15 cellular contexts compared by ENCODE assay signal in the genomic region with DNA sequence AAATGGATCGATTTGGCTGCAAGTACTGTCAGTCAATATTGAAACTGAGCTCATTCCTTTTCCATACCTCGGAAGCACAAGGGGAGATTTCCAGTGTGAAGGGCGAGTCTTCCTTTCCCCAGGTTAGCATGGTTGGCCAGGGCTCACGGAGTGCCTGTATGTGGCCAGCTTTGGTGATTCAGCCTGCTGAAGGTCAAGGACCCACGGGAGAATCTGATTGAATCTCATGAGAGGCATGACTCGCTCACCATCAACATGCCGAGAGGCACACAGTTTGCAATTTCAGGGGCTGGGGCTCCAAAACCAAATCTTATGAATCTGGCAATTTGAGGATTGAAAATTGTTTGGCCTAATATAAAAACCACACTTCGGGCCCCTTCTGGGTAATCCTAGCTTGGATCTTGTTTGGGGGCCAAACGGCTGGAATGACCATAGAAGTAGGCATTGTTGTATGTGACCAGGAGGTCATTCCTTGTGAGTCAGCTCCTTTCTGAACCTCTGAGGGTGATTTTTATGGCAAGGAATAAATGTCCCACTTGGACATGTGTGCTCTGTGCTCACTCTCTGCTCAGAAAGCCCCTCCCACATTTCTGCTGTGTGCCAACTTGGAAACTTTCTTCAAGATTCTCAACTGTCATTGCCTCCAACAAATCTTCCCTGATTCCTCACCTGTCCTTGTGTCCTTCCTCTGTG.
DNase-seq lines count a peak whose midpoint lies in the region; ATAC-seq, FAIRE-seq and TF ChIP-seq lines count a peak whose summit lies in the region.
"Had no signal": no experiment of that assay in that cellular context is flagged by ENCODE, and none has a peak within 500 bp of the region (broad histone marks: within the 10 kb centered on the region; RNA-seq: fewer than 3 reads in every experiment).

No MANE protein-coding gene starts in this region.

- H3K27me3 ChIP-seq in K562 (ENCODE audit: control insufficient read depth in 2 of 2, insufficient read depth in 2 of 2, low read length in 2 of 2) (no peaks in the 10 kb centered on the region), H7 (ENCODE audit: control insufficient read depth, insufficient read depth, low read length) (no peaks in the 10 kb centered on the region)
- H3K27me3 ChIP-seq: body of pancreas, right lobe of liver had no signal

- WGBS in K562 (ENCODE audit: insufficient coverage, low coverage, missing lambda C conversion rate): 38% methylated on average over 9 of the region's 9 CpGs

- H3K4me1 ChIP-seq in K562 (replicated peaks in 1 of 2; ENCODE audit: control insufficient read depth in 2 of 2, insufficient read depth in 2 of 2, low read length in 2 of 2): peaks cover 0 to 10% of the 10 kb centered on the region in 2 experiments; a peak in 2 of 5 replicates
- H3K4me1 ChIP-seq: body of pancreas, HAP-1, right lobe of liver had no signal

- H3K4me1 Mint-ChIP-seq in T-helper 1 cell treated with Interleukin-12 subunit alpha and Interleukin-12 subunit beta and Interleukin-4 antibody, amounts not matched to agents 30 μg/mL and 1 μg/mL, for 36 hours (ENCODE audit: low read depth): peaks cover 19% of the 10 kb centered on the region

- DNase-seq in T-helper 1 cell (no peak), LHCN-M2 (ENCODE audit: low read depth) (peak; percentile 89), K562 (ENCODE audit: extremely low read depth in 1 of 4, low spot score in 3 of 4) (peak in 2 of 4 experiments; percentile 17 to 23), myocyte (ENCODE audit: low read depth) (peak; percentile 60), H7 (no peak)
- DNase-seq in stimulated activated CD4-positive, alpha-beta T cell treated with anti-CD3 and anti-CD28 coated beads, Interleukin-12 subunit alpha, Interleukin-12 subunit beta, amount 100 ng/mL, for 4 hours: no peak
- DNase-seq: body of pancreas, NCI-H1436, OCI-M1, right lobe of liver had no signal

- TF ChIP-seq EP300 in K562 (IDR thresholded peaks at IDR 0.05; ENCODE audit: low read length): no peak

- H3K27ac Mint-ChIP-seq in T-helper 1 cell treated with Interleukin-12 subunit alpha and Interleukin-12 subunit beta and Interleukin-4 antibody, amounts not matched to agents 30 μg/mL and 1 μg/mL, for 36 hours: peak overlapping the region; percentile 53
- H3K27ac Mint-ChIP-seq: mesothelial cell of epicardium had no signal

- no peaks in the 10 kb centered on the region for H3K27me3 Mint-ChIP-seq in T-helper 1 cell treated with Interleukin-12 subunit alpha and Interleukin-12 subunit beta and Interleukin-4 antibody, amounts not matched to agents 30 μg/mL and 1 μg/mL, for 36 hours (ENCODE audit: low read depth)

- H3K4me3 ChIP-seq in K562 (no peak overlapping the region), H7 (ENCODE audit: insufficient read depth, low read depth, low read length) (no peak overlapping the region)
- H3K4me3 ChIP-seq: body of pancreas, HAP-1, right lobe of liver had no signal

- intact Hi-C loops in K562 (cut with micrococcal nuclease): no loop called here

- POLR2A ChIA-PET in K562 (lab: Yijun Ruan, JAX): interaction anchor here (1.1 to 1.6 kb wide), 2 partner anchors 12 to 138 kb away, joined by 3 to 7 read pairs; no protein-coding TSS in a partner anchor

- no TSS peak for BruUV-seq in K562 (replicated peaks; lab: Mats Ljungman, UMichigan)

- no peak for TF ChIP-seq RAD21 in K562 (CRISPR knock-in tag; conservative IDR thresholded peaks at IDR 0.05 in 1 of 2, IDR thresholded peaks at IDR 0.05 in 1 of 2)

- no peak for FAIRE-seq in K562 (lab: Jason Lieb, UNC)

- no peaks in the 10 kb centered on the region for H3K9me3 ChIP-seq in K562 (replicated peaks; ENCODE audit: control insufficient read depth, insufficient read depth, low read depth, low read length)
- H3K9me3 ChIP-seq: body of pancreas, HAP-1, right lobe of liver had no signal

- no peaks in the 10 kb centered on the region for H4K20me1 ChIP-seq in K562 (replicated peaks; ENCODE audit: control insufficient read depth, insufficient read depth, low read length)

- H3K4me2 ChIP-seq in K562 (ENCODE audit: insufficient read depth, low read length): no peak overlapping the region

- no peak overlapping the region for H3K4me3 Mint-ChIP-seq in T-helper 1 cell treated with Interleukin-12 subunit alpha and Interleukin-12 subunit beta and Interleukin-4 antibody, amounts not matched to agents 30 μg/mL and 1 μg/mL, for 36 hours
- H3K4me3 Mint-ChIP-seq: mesothelial cell of epicardium had no signal

- peaks cover 61% of the 10 kb centered on the region for H3K36me3 Mint-ChIP-seq in T-helper 1 cell treated with Interleukin-12 subunit alpha and Interleukin-12 subunit beta and Interleukin-4 antibody, amounts not matched to agents 30 μg/mL and 1 μg/mL, for 36 hours (ENCODE audit: low read depth)
- H3K36me3 Mint-ChIP-seq: mesothelial cell of epicardium had no signal

- H3K9me1 ChIP-seq in K562 (ENCODE audit: control insufficient read depth, insufficient read depth, low read length): no peaks in the 10 kb centered on the region

- H3K27ac ChIP-seq in K562 (ENCODE audit: extremely low read depth, low read depth, low read length): no peak overlapping the region
- H3K27ac ChIP-seq: 22Rv1, body of pancreas, right lobe of liver had no signal

- no peaks in the 10 kb centered on the region for H3K79me2 ChIP-seq in K562 (ENCODE audit: control insufficient read depth, insufficient read depth, low read length)

- CTCF ChIA-PET in K562 (lab: Yijun Ruan, JAX; ENCODE audit: low intra/inter-chr PET ratio): no interaction called here

- TF ChIP-seq CTCF in K562 (IDR thresholded peaks at IDR 0.05 in 2 of 3, conservative IDR thresholded peaks at IDR 0.05 in 1 of 3; ENCODE audit: insufficient read depth in 2 of 3, low read depth in 1 of 3, low read length in 3 of 3): no peak

- H3K9ac ChIP-seq in K562 (ENCODE audit: insufficient read depth in 1 of 2, low read depth in 2 of 2, low read length in 2 of 2): no peak overlapping the region

- H3K36me3 ChIP-seq in K562 (ENCODE audit: control insufficient read depth, insufficient read depth, low read length): peaks cover 5% of the 10 kb centered on the region; the same call in 1 of the 3 replicates
- no peaks in the 10 kb centered on the region for H3K36me3 ChIP-seq in H7 (replicated peaks; ENCODE audit: control insufficient read depth, insufficient read depth, low read length)
- H3K36me3 ChIP-seq: HAP-1, right lobe of liver had no signal

- TF ChIP-seq POLR2A in K562 (conservative IDR thresholded peaks at IDR 0.05): no peak

- no peak overlapping the region for H2AFZ ChIP-seq in K562 (ENCODE audit: low read depth, low read length)

- H3K9me3 Mint-ChIP-seq in T-helper 1 cell treated with Interleukin-12 subunit alpha and Interleukin-12 subunit beta and Interleukin-4 antibody, amounts not matched to agents 30 μg/mL and 1 μg/mL, for 36 hours: no peaks in the 10 kb centered on the region
- H3K9me3 Mint-ChIP-seq: mesothelial cell of epicardium had no signal

- in situ Hi-C loops in K562 (cut with MboI): loop anchor here (10.0 kb wide), 2 partner anchors 278 to 478 kb away; a partner anchor contains a TSS

- no peak for ATAC-seq in K562
- no peak for ATAC-seq in GM19463 (IDR thresholded peaks at IDR 0.05; ENCODE audit: unreplicated experiment)
- ATAC-seq: body of pancreas had no signal

TF ChIP-seq in K562, 482 proteins besides CTCF, POLR2A, EP300 and RAD21:
- TF ChIP-seq JUND (IDR thresholded peaks at IDR 0.05; ENCODE audit: borderline replicate concordance, low read depth, low read length): 0 out of 2 replicates have a peak, but pooled peaks have one; percentile 5
- TF ChIP-seq JUND (tag; IDR thresholded peaks at IDR 0.05; ENCODE audit: borderline replicate concordance, low read depth, low read length): no peak
- no peak for TF ChIP-seq HDAC3 (IDR thresholded peaks at IDR 0.05; ENCODE audit: borderline replicate concordance, partially characterized antibody)
- TF ChIP-seq, protein P1, sequence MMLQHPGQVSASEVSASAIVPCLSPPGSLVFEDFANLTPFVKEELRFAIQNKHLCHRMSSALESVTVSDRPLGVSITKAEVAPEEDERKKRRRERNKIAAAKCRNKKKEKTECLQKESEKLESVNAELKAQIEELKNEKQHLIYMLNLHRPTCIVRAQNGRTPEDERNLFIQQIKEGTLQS (IDR thresholded peaks at IDR 0.05): 0 out of 2 replicates have a peak, but pooled peaks have one; percentile 15
- TF ChIP-seq, protein P1 (CRISPR knock-in tag; conservative IDR thresholded peaks at IDR 0.05): no peak
- no peak for TF ChIP-seq SRSF1 (IDR thresholded peaks at IDR 0.05; ENCODE audit: low read depth, low read length)
- 0 out of 4 replicates have a peak, but pooled peaks of 1 of the 2 experiments have one; percentile 8 for TF ChIP-seq KDM1A (IDR thresholded peaks at IDR 0.05)
- no peak for TF ChIP-seq MCM7 (IDR thresholded peaks at IDR 0.05)
- TF ChIP-seq, protein P2, sequence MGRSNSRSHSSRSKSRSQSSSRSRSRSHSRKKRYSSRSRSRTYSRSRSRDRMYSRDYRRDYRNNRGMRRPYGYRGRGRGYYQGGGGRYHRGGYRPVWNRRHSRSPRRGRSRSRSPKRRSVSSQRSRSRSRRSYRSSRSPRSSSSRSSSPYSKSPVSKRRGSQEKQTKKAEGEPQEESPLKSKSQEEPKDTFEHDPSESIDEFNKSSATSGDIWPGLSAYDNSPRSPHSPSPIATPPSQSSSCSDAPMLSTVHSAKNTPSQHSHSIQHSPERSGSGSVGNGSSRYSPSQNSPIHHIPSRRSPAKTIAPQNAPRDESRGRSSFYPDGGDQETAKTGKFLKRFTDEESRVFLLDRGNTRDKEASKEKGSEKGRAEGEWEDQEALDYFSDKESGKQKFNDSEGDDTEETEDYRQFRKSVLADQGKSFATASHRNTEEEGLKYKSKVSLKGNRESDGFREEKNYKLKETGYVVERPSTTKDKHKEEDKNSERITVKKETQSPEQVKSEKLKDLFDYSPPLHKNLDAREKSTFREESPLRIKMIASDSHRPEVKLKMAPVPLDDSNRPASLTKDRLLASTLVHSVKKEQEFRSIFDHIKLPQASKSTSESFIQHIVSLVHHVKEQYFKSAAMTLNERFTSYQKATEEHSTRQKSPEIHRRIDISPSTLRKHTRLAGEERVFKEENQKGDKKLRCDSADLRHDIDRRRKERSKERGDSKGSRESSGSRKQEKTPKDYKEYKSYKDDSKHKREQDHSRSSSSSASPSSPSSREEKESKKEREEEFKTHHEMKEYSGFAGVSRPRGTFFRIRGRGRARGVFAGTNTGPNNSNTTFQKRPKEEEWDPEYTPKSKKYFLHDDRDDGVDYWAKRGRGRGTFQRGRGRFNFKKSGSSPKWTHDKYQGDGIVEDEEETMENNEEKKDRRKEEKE (IDR thresholded peaks at IDR 0.05; ENCODE audit: borderline replicate concordance in 1 of 2, control insufficient read depth in 1 of 2, low read depth in 2 of 2, low read length in 1 of 2): no peak
- TF ChIP-seq FOSL1 (tag; conservative IDR thresholded peaks at IDR 0.05): peak; percentile 68
TF ChIP-seq in K562: peak in this region for 4.

Comparison
In these comparisons a context has a peak if more than half of its experiments do, and no peak if none do; other contexts are left out.
1. DNase-seq: peak in LHCN-M2 (single experiment) and myocyte (single experiment); none in T-helper 1 cell (0 of 5), H7 (single experiment) and stimulated activated CD4-positive, alpha-beta T cell treated with anti-CD3 and anti-CD28 coated beads, Interleukin-12 subunit alpha, Interleukin-12 subunit beta, amount 100 ng/mL, for 4 hours (single experiment).